1 cellular context compared by ENCODE assay signal in the genomic region with DNA sequence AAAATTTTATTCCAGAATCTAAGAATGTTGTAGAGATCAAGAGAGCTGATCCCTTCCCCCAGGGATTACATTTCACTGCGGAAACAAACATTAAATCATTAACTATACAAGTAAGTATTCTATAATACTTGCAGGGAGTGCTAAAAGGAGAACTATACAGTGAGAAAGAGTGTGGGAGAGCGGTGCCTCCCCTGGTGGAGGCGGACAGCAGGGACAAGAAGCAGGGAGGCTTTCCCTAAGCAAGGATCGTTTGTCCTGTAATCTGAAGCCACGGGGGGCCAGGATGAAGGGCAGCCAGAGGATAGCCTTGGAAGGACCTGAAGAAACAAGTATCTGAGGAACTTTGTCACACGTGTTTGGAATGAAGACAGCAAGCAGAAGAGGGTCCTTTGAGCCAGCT.
TF ChIP-seq lines count a peak whose summit lies in the region.

No MANE protein-coding gene starts in this region.

TF ChIP-seq in H1, 55 proteins besides CTCF, POLR2A, EP300 and RAD21:
- TF ChIP-seq POLR2AphosphoS5 (IDR thresholded peaks at IDR 0.05; ENCODE audit: low read depth, low read length) = no peak
- TF ChIP-seq ZNF274 (IDR thresholded peaks at IDR 0.05; ENCODE audit: borderline replicate concordance, extremely low read depth, low read length) = no peak
- no peak for TF ChIP-seq FOSL1 (IDR thresholded peaks at IDR 0.05; ENCODE audit: insufficient read depth, low read depth, low read length)
- no peak for TF ChIP-seq NRF1 (IDR thresholded peaks at IDR 0.05; ENCODE audit: low read depth, low read length)
- TF ChIP-seq SP1 (IDR thresholded peaks at IDR 0.05; ENCODE audit: low read depth, low read length) = no peak
- no peak for TF ChIP-seq EGR1 (IDR thresholded peaks at IDR 0.05; ENCODE audit: borderline replicate concordance, low read depth, low read length)
- TF ChIP-seq, protein P1, sequence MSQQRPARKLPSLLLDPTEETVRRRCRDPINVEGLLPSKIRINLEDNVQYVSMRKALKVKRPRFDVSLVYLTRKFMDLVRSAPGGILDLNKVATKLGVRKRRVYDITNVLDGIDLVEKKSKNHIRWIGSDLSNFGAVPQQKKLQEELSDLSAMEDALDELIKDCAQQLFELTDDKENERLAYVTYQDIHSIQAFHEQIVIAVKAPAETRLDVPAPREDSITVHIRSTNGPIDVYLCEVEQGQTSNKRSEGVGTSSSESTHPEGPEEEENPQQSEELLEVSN (IDR thresholded peaks at IDR 0.05) = no peak
